ENCODE assay signal across 18 cellular contexts in genomic region chr6:160057080-160057479, GRCh38.
DNase-seq lines count a peak whose midpoint lies in the region; ATAC-seq, FAIRE-seq and TF ChIP-seq lines count a peak whose summit lies in the region.
"Had no signal": no experiment of that assay in that cellular context is flagged by ENCODE, and none has a peak within 500 bp of the region (broad histone marks: within the 10 kb centered on the region; RNA-seq: fewer than 3 reads in every experiment).

No MANE protein-coding gene starts in this region.

- peaks cover 5% of the 10 kb centered on the region for H3K4me1 Mint-ChIP-seq in activated T-cell treated with anti-CD3 and anti-CD28 coated beads, Interleukin-2, amount 50 U/mL, for 72 hours (ENCODE audit: low read depth)
- H3K4me1 Mint-ChIP-seq in stimulated activated naive CD8-positive, alpha-beta T cell treated with anti-CD3 and anti-CD28 coated beads, Interleukin-15, amount 100 ng/mL, for 72 hours: peaks cover 12% of the 10 kb centered on the region
- no peaks in the 10 kb centered on the region for H3K4me1 Mint-ChIP-seq in WTC11

- no peak overlapping the region for H3K27ac Mint-ChIP-seq in activated T-cell treated with anti-CD3 and anti-CD28 coated beads, Interleukin-2, amount 50 U/mL, for 72 hours
- H3K27ac Mint-ChIP-seq in stimulated activated naive CD8-positive, alpha-beta T cell treated with anti-CD3 and anti-CD28 coated beads, Interleukin-15, amount 100 ng/mL, for 72 hours: peak overlapping the region; percentile 72
- H3K27ac Mint-ChIP-seq in WTC11: no peak overlapping the region
- H3K27ac Mint-ChIP-seq: T-helper 2 cell treated with Interferon-gamma antibody and Interleukin-4, amounts not matched to agents 5 μg/mL and 100 μg/mL, for 36 hours had no signal

- no peaks in the 10 kb centered on the region for H3K9me3 ChIP-seq in HepG2 (ENCODE audit: low read length)

- no peak overlapping the region for H3K9ac ChIP-seq in HepG2 (ENCODE audit: insufficient read depth, low read depth, low read length)
- H3K9ac ChIP-seq: GM23248 had no signal

- peaks cover 7 to 30% of the 10 kb centered on the region in 2 donors for H3K36me3 Mint-ChIP-seq in activated T-cell treated with anti-CD3 and anti-CD28 coated beads, Interleukin-2, amount 50 U/mL, for 72 hours (ENCODE audit: insufficient read depth in 2 of 2)
- peaks cover 70% of the 10 kb centered on the region for H3K36me3 Mint-ChIP-seq in WTC11

- H3K4me1 ChIP-seq in HepG2 (ENCODE audit: insufficient read depth, low read length): peaks cover 17% of the 10 kb centered on the region; the same call in 1 of the 2 replicates

- no peak overlapping the region for H3K4me3 Mint-ChIP-seq in activated T-cell treated with anti-CD3 and anti-CD28 coated beads, Interleukin-2, amount 50 U/mL, for 72 hours
- no peak overlapping the region for H3K4me3 Mint-ChIP-seq in stimulated activated naive CD8-positive, alpha-beta T cell treated with anti-CD3 and anti-CD28 coated beads, Interleukin-15, amount 100 ng/mL, for 72 hours
- H3K4me3 Mint-ChIP-seq in WTC11: no peak overlapping the region
- H3K4me3 Mint-ChIP-seq: activated T-cell treated with anti-CD3 and anti-CD28 coated beads, Interleukin-2, amount 50 U/mL, for 4 hours; T-helper 2 cell treated with Interferon-gamma antibody and Interleukin-4, amounts not matched to agents 5 μg/mL and 100 μg/mL, for 36 hours had no signal

- intact Hi-C loops in HepG2 (cut with micrococcal nuclease; ENCODE audit: unreplicated experiment): no loop called here

- no peak overlapping the region for H2AFZ ChIP-seq in HepG2 (ENCODE audit: low read length)
- H2AFZ ChIP-seq: GM23248 had no signal

- no peaks in the 10 kb centered on the region for H3K9me3 Mint-ChIP-seq in activated T-cell treated with anti-CD3 and anti-CD28 coated beads, Interleukin-2, amount 50 U/mL, for 72 hours
- H3K9me3 Mint-ChIP-seq in stimulated activated naive CD8-positive, alpha-beta T cell treated with anti-CD3 and anti-CD28 coated beads, Interleukin-15, amount 100 ng/mL, for 72 hours: no peaks in the 10 kb centered on the region
- no peaks in the 10 kb centered on the region for H3K9me3 Mint-ChIP-seq in WTC11
- H3K9me3 Mint-ChIP-seq: activated T-cell treated with anti-CD3 and anti-CD28 coated beads, Interleukin-2, amount 50 U/mL, for 4 hours; T-helper 2 cell treated with Interferon-gamma antibody and Interleukin-4, amounts not matched to agents 5 μg/mL and 100 μg/mL, for 36 hours had no signal

- no TSS peak for BruUV-seq in HepG2 (replicated peaks; lab: Mats Ljungman, UMichigan)

- H3K27me3 Mint-ChIP-seq in activated T-cell treated with anti-CD3 and anti-CD28 coated beads, Interleukin-2, amount 50 U/mL, for 72 hours (ENCODE audit: low read depth): no peaks in the 10 kb centered on the region
- H3K27me3 Mint-ChIP-seq in stimulated activated naive CD8-positive, alpha-beta T cell treated with anti-CD3 and anti-CD28 coated beads, Interleukin-15, amount 100 ng/mL, for 72 hours: no peaks in the 10 kb centered on the region
- H3K27me3 Mint-ChIP-seq in WTC11 (ENCODE audit: low read depth): no peaks in the 10 kb centered on the region

- POLR2A ChIA-PET in RWPE1 (lab: Yijun Ruan, JAX; ENCODE audit: low non-redundant PET): no interaction called here
- POLR2A ChIA-PET in HepG2 (lab: Yijun Ruan, JAX): no interaction called here
- POLR2A ChIA-PET in WTC11 (lab: Charles Lee): no interaction called here

- no peak for DNase-seq in activated T-cell treated with anti-CD3 and anti-CD28 coated beads, Interleukin-2, amount 50 U/mL, for 72 hours
- no peak for DNase-seq in activated T-cell treated with anti-CD3 and anti-CD28 coated beads, Interleukin-2, amount 50 U/mL, for 1 hour
- no peak for DNase-seq in RWPE1 (ENCODE audit: low spot score)
- no peak for DNase-seq in HepG2 (ENCODE audit: low spot score)
- DNase-seq in stimulated activated naive CD8-positive, alpha-beta T cell treated with anti-CD3 and anti-CD28 coated beads, Interleukin-15, amount 100 ng/mL, for 72 hours: no peak
- no peak for DNase-seq in WTC11 (ENCODE audit: low spot score)
- no peak for DNase-seq in NCI-H1105 treated with DMSO at 0.1 percent for 48 hours (lab: John Stamatoyannopoulos, UW)
- DNase-seq: activated CD4-positive, alpha-beta T cell treated with anti-CD3 and anti-CD28 coated beads for 1 hour; activated T-cell treated with anti-CD3 and anti-CD28 coated beads, Interleukin-2, amount 50 U/mL, for 4 hours; COR-L47; GM23248; KG1; NCI-H2227 treated with DMSO at 0.1 percent for 48 hours; SHP77 treated with DMSO at 0.1 percent for 48 hours; stimulated activated CD4-positive, alpha-beta T cell treated with anti-CD3 and anti-CD28 coated beads, Interleukin-12 subunit alpha, Interleukin-12 subunit beta, amount 100 ng/mL, for 4 hours had no signal

- in situ Hi-C loops in HepG2 (cut with HindIII; ENCODE audit: extremely low pct_ligation_motif_present, low pct_unique_long_range_greater_than_20kb): no loop called here

- peak; percentile 19 to 32 for ATAC-seq in activated T-cell treated with anti-CD3 and anti-CD28 coated beads, Interleukin-2, amount 50 U/mL, for 72 hours (replicated peaks in 1 of 2)
- ATAC-seq in HepG2: peak; percentile 13; the same call in 2 of the 3 replicates
- ATAC-seq in stimulated activated naive CD8-positive, alpha-beta T cell treated with anti-CD3 and anti-CD28 coated beads, Interleukin-15, amount 100 ng/mL, for 72 hours: peak; percentile 53
- no peak for ATAC-seq in HG02981 (IDR thresholded peaks at IDR 0.05; ENCODE audit: unreplicated experiment)
- ATAC-seq in WTC11: no peak

- TF ChIP-seq CTCF in RWPE1 (conservative IDR thresholded peaks at IDR 0.05; ENCODE audit: low read depth): no peak
- no peak for TF ChIP-seq CTCF in HepG2 (CRISPR knock-in tag; IDR thresholded peaks at IDR 0.05)
- no peak for TF ChIP-seq CTCF in WTC11 (IDR thresholded peaks at IDR 0.05)

- H3K4me2 ChIP-seq in HepG2 (ENCODE audit: low read depth, low read length): no peak overlapping the region

- peaks cover 64 to 85% of the 10 kb centered on the region in 2 experiments for H3K36me3 ChIP-seq in HepG2 (replicated peaks in 1 of 2; ENCODE audit: control insufficient read depth in 1 of 2, insufficient read depth in 2 of 2, low read length in 2 of 2)

- H3K79me2 ChIP-seq in HepG2 (ENCODE audit: insufficient read depth, low read length): no peaks in the 10 kb centered on the region

- TF ChIP-seq RAD21 in HepG2 (CRISPR knock-in tag; IDR thresholded peaks at IDR 0.05): no peak

- H3K27me3 ChIP-seq in HepG2 (ENCODE audit: control insufficient read depth in 1 of 2, insufficient read depth in 2 of 2, low read length in 2 of 2): no peaks in the 10 kb centered on the region

- FAIRE-seq in HepG2 (lab: Jason Lieb, UNC): no peak
- FAIRE-seq: endometrium had no signal

- CTCF ChIA-PET in RWPE1 (lab: Yijun Ruan, JAX): no interaction called here
- CTCF ChIA-PET in HepG2 (lab: Yijun Ruan, JAX; ENCODE audit: low intra/inter-chr PET ratio, low total read pairs): no interaction called here
- CTCF ChIA-PET in WTC11 (lab: Charles Lee): no interaction called here

- H4K20me1 ChIP-seq in HepG2 (ENCODE audit: insufficient read depth, low read length): no peaks in the 10 kb centered on the region

- 92% methylated on average over 6 of the region's 6 CpGs for WGBS in HepG2 (ENCODE audit: low lambda C conversion rate)

- H3K27ac ChIP-seq in RWPE1 (peak overlapping the region; percentile 21; the same call in 1 of the 2 replicates), HepG2 (ENCODE audit: extremely low read length, insufficient read depth, low read length) (no peak overlapping the region)
- H3K27ac ChIP-seq: GM23248 had no signal

- no peak for TF ChIP-seq POLR2A in HepG2 (IDR thresholded peaks at IDR 0.05; ENCODE audit: insufficient read depth in 1 of 2, low read depth in 2 of 2, low read length in 2 of 2)

- no peak for TF ChIP-seq EP300 in HepG2 (IDR thresholded peaks at IDR 0.05; ENCODE audit: low read depth in 2 of 2, low read length in 2 of 2)
- no peak for TF ChIP-seq EP300 in HepG2 (CRISPR knock-in tag; IDR thresholded peaks at IDR 0.05; ENCODE audit: borderline replicate concordance)

- no peak overlapping the region for H3K4me3 ChIP-seq in HepG2 (replicated peaks in 1 of 3; ENCODE audit: insufficient read depth in 1 of 3, low read depth in 2 of 3, low read length in 3 of 3)
- H3K4me3 ChIP-seq: GM23248 had no signal

TF ChIP-seq in HepG2, 621 proteins besides CTCF, POLR2A, EP300 and RAD21 (continues in another document):
- TF ChIP-seq ZNF451 (CRISPR knock-in tag; IDR thresholded peaks at IDR 0.05): no peak
- TF ChIP-seq RBM22 (optimal IDR thresholded peaks at IDR 0.05; ENCODE audit: low read length): peak; percentile 56
- no peak for TF ChIP-seq ZNF550 (CRISPR knock-in tag; IDR thresholded peaks at IDR 0.05; ENCODE audit: borderline replicate concordance)
- no peak for TF ChIP-seq MLX (CRISPR knock-in tag; IDR thresholded peaks at IDR 0.05)

TF ChIP-seq in WTC11, 78 proteins besides CTCF, POLR2A, EP300 and RAD21:
- no peak for TF ChIP-seq IRF2 (CRISPR knock-in tag; IDR thresholded peaks at IDR 0.05; ENCODE audit: borderline replicate concordance, low read depth)
- no peak for TF ChIP-seq RORB (CRISPR knock-in tag; IDR thresholded peaks at IDR 0.05)
- TF ChIP-seq NFATC4 (CRISPR knock-in tag; IDR thresholded peaks at IDR 0.05): no peak
- TF ChIP-seq ZNF512 (CRISPR knock-in tag; IDR thresholded peaks at IDR 0.05; ENCODE audit: borderline replicate concordance): no peak

Comparison
In these comparisons a context has a peak if more than half of its experiments do, and no peak if none do; other contexts are left out.
1. ATAC-seq: peak in activated T-cell treated with anti-CD3 and anti-CD28 coated beads, Interleukin-2, amount 50 U/mL, for 72 hours (2 of 2), HepG2 (single experiment) and stimulated activated naive CD8-positive, alpha-beta T cell treated with anti-CD3 and anti-CD28 coated beads, Interleukin-15, amount 100 ng/mL, for 72 hours (single experiment); none in HG02981 (single experiment) and WTC11 (single experiment).
2. H3K27ac Mint-ChIP-seq: peak in stimulated activated naive CD8-positive, alpha-beta T cell treated with anti-CD3 and anti-CD28 coated beads, Interleukin-15, amount 100 ng/mL, for 72 hours (2 of 2); none in activated T-cell treated with anti-CD3 and anti-CD28 coated beads, Interleukin-2, amount 50 U/mL, for 72 hours (single experiment) and WTC11 (single experiment).